In genomic region chr7:136140469-136140868, GRCh38 we compare ENCODE assay signal across 34 cellular contexts.
DNase-seq lines count a peak whose midpoint lies in the region; ATAC-seq, FAIRE-seq and TF ChIP-seq lines count a peak whose summit lies in the region.
"Had no signal": no experiment of that assay in that cellular context is flagged by ENCODE, and none has a peak within 500 bp of the region (broad histone marks: within the 10 kb centered on the region; RNA-seq: fewer than 3 reads in every experiment).

No MANE protein-coding gene starts in this region.

- H3K4me2 ChIP-seq in Karpas-422 (ENCODE audit: low read depth, low read length, poor library complexity, severe bottlenecking) (peak overlapping the region; percentile 16), K562 (ENCODE audit: insufficient read depth, low read length) (no peak overlapping the region), mesenchymal stem cell (ENCODE audit: low read length, poor library complexity, severe bottlenecking) (no peak overlapping the region)
- H3K4me2 ChIP-seq: A549, BLaER1 had no signal

- no peak overlapping the region for H2AFZ ChIP-seq in Karpas-422 (ENCODE audit: low read length)
- H2AFZ ChIP-seq in K562 (ENCODE audit: low read depth, low read length): no peak overlapping the region
- no peak overlapping the region for H2AFZ ChIP-seq in mesenchymal stem cell (ENCODE audit: low read depth, low read length)

- no peak overlapping the region for H3K23ac ChIP-seq in mesenchymal stem cell (ENCODE audit: low read length in 2 of 2)

- H2BK12ac ChIP-seq in mesenchymal stem cell (ENCODE audit: low read length in 2 of 2): no peak overlapping the region

- no peaks in the 10 kb centered on the region for H3K9me1 ChIP-seq in K562 (ENCODE audit: control insufficient read depth, insufficient read depth, low read length)

- TF ChIP-seq CTCF in K562 (IDR thresholded peaks at IDR 0.05 in 2 of 3, conservative IDR thresholded peaks at IDR 0.05 in 1 of 3; ENCODE audit: insufficient read depth in 2 of 3, low read depth in 1 of 3, low read length in 3 of 3) (no peak), progenitor cell of endocrine pancreas (IDR thresholded peaks at IDR 0.05; ENCODE audit: unreplicated experiment) (no peak)

- no peaks in the 10 kb centered on the region for H3K79me1 ChIP-seq in mesenchymal stem cell (replicated peaks; ENCODE audit: low read length, poor library complexity, severe bottlenecking)

- POLR2A ChIA-PET in K562 (lab: Yijun Ruan, JAX): interaction anchor here (0.7 kb wide), 1 partner anchor 44 kb away, joined by 3 read pairs; no protein-coding TSS in a partner anchor
- POLR2A ChIA-PET in activated CD4-positive, alpha-beta memory T cell treated with anti-CD3 and anti-CD28 coated beads for 36 hours (lab: Charles Lee): no interaction called here

- H4K20me1 ChIP-seq in Karpas-422 (ENCODE audit: insufficient read depth, low read depth, low read length): no peaks in the 10 kb centered on the region
- no peaks in the 10 kb centered on the region for H4K20me1 ChIP-seq in K562 (replicated peaks; ENCODE audit: control insufficient read depth, insufficient read depth, low read length)
- H4K20me1 ChIP-seq: BLaER1; BLaER1 treated with 17β-estradiol and CSF1 and Interleukin-3, amounts not matched to agents 10 nM and 100 nM had no signal

- H3K4me1 Mint-ChIP-seq in progenitor cell of endocrine pancreas (ENCODE audit: low read depth): peaks cover 18% of the 10 kb centered on the region
- H3K4me1 Mint-ChIP-seq in activated CD4-positive, alpha-beta memory T cell treated with anti-CD3 and anti-CD28 coated beads for 36 hours (ENCODE audit: low read depth): peaks cover 4% of the 10 kb centered on the region
- H3K4me1 Mint-ChIP-seq: B cell; CD14-positive monocyte; CD4-positive, CD25-positive, alpha-beta regulatory T cell; CD8-positive, alpha-beta memory T cell had no signal

- no peak for ATAC-seq in K562
- ATAC-seq: A549; CD8-positive, alpha-beta T cell had no signal

- no peak overlapping the region for H2BK15ac ChIP-seq in mesenchymal stem cell (ENCODE audit: low read depth, poor library complexity, severe bottlenecking)

- WGBS in K562 (ENCODE audit: insufficient coverage, low coverage, missing lambda C conversion rate): 36% methylated on average over 3 of the region's 3 CpGs
- WGBS in mesenchymal stem cell: 100% methylated on average over 2 of the region's 3 CpGs

- H2BK120ac ChIP-seq in mesenchymal stem cell (ENCODE audit: low read depth, low read length): no peak overlapping the region

- H3K14ac ChIP-seq in mesenchymal stem cell (ENCODE audit: low read length in 2 of 2): no peak overlapping the region

- H3K9ac ChIP-seq in Karpas-422 (ENCODE audit: low read length) (no peak overlapping the region), K562 (ENCODE audit: insufficient read depth in 1 of 2, low read depth in 2 of 2, low read length in 2 of 2) (no peak overlapping the region), mesenchymal stem cell (ENCODE audit: low read length) (no peak overlapping the region)
- H3K9ac ChIP-seq: BLaER1; BLaER1 treated with 17β-estradiol and CSF1 and Interleukin-3, amounts not matched to agents 10 nM and 100 nM had no signal

- no peak overlapping the region for H2BK5ac ChIP-seq in mesenchymal stem cell (ENCODE audit: low read depth, low read length, poor library complexity, severe bottlenecking)

- H2AK5ac ChIP-seq in mesenchymal stem cell (ENCODE audit: low read length, severe bottlenecking): no peak overlapping the region

- H3K9me3 ChIP-seq in Karpas-422 (ENCODE audit: low read length) (no peaks in the 10 kb centered on the region), K562 (replicated peaks; ENCODE audit: control insufficient read depth, insufficient read depth, low read depth, low read length) (no peaks in the 10 kb centered on the region), mesenchymal stem cell (ENCODE audit: control insufficient read depth, low read length) (peaks cover 4% of the 10 kb centered on the region)
- H3K9me3 ChIP-seq: A549; BE2C; BLaER1; BLaER1 treated with 17β-estradiol and CSF1 and Interleukin-3, amounts not matched to agents 10 nM and 100 nM; Caco-2 had no signal

- no peak overlapping the region for H3K18ac ChIP-seq in mesenchymal stem cell (ENCODE audit: low read depth in 1 of 2, low read length in 2 of 2)

- H3K27ac ChIP-seq in Karpas-422 (ENCODE audit: low read length) (no peak overlapping the region), K562 (ENCODE audit: extremely low read depth, low read depth, low read length) (no peak overlapping the region), mesenchymal stem cell (ENCODE audit: low read length, poor library complexity, severe bottlenecking) (no peak overlapping the region)
- H3K27ac ChIP-seq: 22Rv1; A549; BLaER1; BLaER1 treated with 17β-estradiol and CSF1 and Interleukin-3, amounts not matched to agents 10 nM and 100 nM; C4-2B had no signal

- no peaks in the 10 kb centered on the region for H3K79me2 ChIP-seq in Karpas-422 (ENCODE audit: low read length)
- no peaks in the 10 kb centered on the region for H3K79me2 ChIP-seq in K562 (ENCODE audit: control insufficient read depth, insufficient read depth, low read length)

- H4K8ac ChIP-seq in mesenchymal stem cell (ENCODE audit: low read length): no peak overlapping the region

- H3K36me3 ChIP-seq in Karpas-422 (ENCODE audit: insufficient read depth, low read length): no peaks in the 10 kb centered on the region
- no peaks in the 10 kb centered on the region for H3K36me3 ChIP-seq in K562 (ENCODE audit: control insufficient read depth, insufficient read depth, low read length)
- no peaks in the 10 kb centered on the region for H3K36me3 ChIP-seq in mesenchymal stem cell (ENCODE audit: control insufficient read depth in 1 of 2, insufficient read depth in 2 of 2, low read depth in 1 of 2, low read length in 2 of 2)
- H3K36me3 ChIP-seq: BE2C; BLaER1; BLaER1 treated with 17β-estradiol and CSF1 and Interleukin-3, amounts not matched to agents 10 nM and 100 nM had no signal

- no peak for TF ChIP-seq RAD21 in K562 (CRISPR knock-in tag; conservative IDR thresholded peaks at IDR 0.05 in 1 of 2, IDR thresholded peaks at IDR 0.05 in 1 of 2)

- H3K4me3 ChIP-seq in Karpas-422 (ENCODE audit: low read length) (no peak overlapping the region), K562 (no peak overlapping the region), mesenchymal stem cell (ENCODE audit: insufficient read depth in 1 of 2, low read depth in 1 of 2, low read length in 2 of 2) (no peak overlapping the region)
- H3K4me3 ChIP-seq: A549; BLaER1; BLaER1 treated with 17β-estradiol and CSF1 and Interleukin-3, amounts not matched to agents 10 nM and 100 nM had no signal

- H3K4me1 ChIP-seq in Karpas-422 (ENCODE audit: low read length): peaks cover 18% of the 10 kb centered on the region
- H3K4me1 ChIP-seq in K562 (replicated peaks in 1 of 2; ENCODE audit: control insufficient read depth in 2 of 2, insufficient read depth in 2 of 2, low read length in 2 of 2): peaks cover 0 to 6% of the 10 kb centered on the region in 2 experiments; a peak in 3 of 5 replicates
- no peaks in the 10 kb centered on the region for H3K4me1 ChIP-seq in mesenchymal stem cell (ENCODE audit: control insufficient read depth, insufficient read depth, low read depth, low read length)
- H3K4me1 ChIP-seq: A549, BE2C, BLaER1, Caco-2 had no signal

- no TSS peak for BruUV-seq in K562 (replicated peaks; lab: Mats Ljungman, UMichigan)

- no peaks in the 10 kb centered on the region for H3K9me3 Mint-ChIP-seq in progenitor cell of endocrine pancreas (ENCODE audit: low read depth)
- H3K9me3 Mint-ChIP-seq in activated CD4-positive, alpha-beta memory T cell treated with anti-CD3 and anti-CD28 coated beads for 36 hours: no peaks in the 10 kb centered on the region
- H3K9me3 Mint-ChIP-seq: CD4-positive, alpha-beta T cell; CD8-positive, alpha-beta memory T cell; CD8-positive, alpha-beta T cell had no signal

- H3K27ac Mint-ChIP-seq in progenitor cell of endocrine pancreas: no peak overlapping the region
- H3K27ac Mint-ChIP-seq in activated CD4-positive, alpha-beta memory T cell treated with anti-CD3 and anti-CD28 coated beads for 36 hours: no peak overlapping the region
- H3K27ac Mint-ChIP-seq: B cell; CD14-positive monocyte; CD4-positive, alpha-beta memory T cell; CD4-positive, alpha-beta T cell; CD4-positive, CD25-positive, alpha-beta regulatory T cell; CD8-positive, alpha-beta memory T cell; CD8-positive, alpha-beta T cell had no signal

- FAIRE-seq in K562 (lab: Jason Lieb, UNC): no peak
- FAIRE-seq: A204.1, A549 had no signal

- no peaks in the 10 kb centered on the region for H3K9me2 ChIP-seq in Karpas-422 (replicated peaks; ENCODE audit: insufficient read depth, low read length)

- DNase-seq in Karpas-422 (peak; percentile 46), K562 (ENCODE audit: extremely low read depth in 1 of 4, low spot score in 3 of 4) (no peak), mesenchymal stem cell (peak; percentile 5), progenitor cell of endocrine pancreas (ENCODE audit: low spot score, unreplicated experiment) (no peak), kidney tubule cell (ENCODE audit: low spot score) (no peak)
- DNase-seq in activated CD4-positive, alpha-beta memory T cell treated with anti-CD3 and anti-CD28 coated beads for 36 hours: no peak
- DNase-seq: 8988T; ACHN; AML-193; BE2C; C1 segment of cervical spinal cord; Caco-2; Calu3; CD4-positive, alpha-beta memory T cell; CD4-positive, alpha-beta T cell; CD4-positive, CD25-positive, alpha-beta regulatory T cell; CD8-positive, alpha-beta memory T cell; CD8-positive, alpha-beta T cell; COR-L47; DMS 273 treated with DMSO at 0.1 percent for 48 hours; DMS153; DMS53; DMS79; DMS79 treated with DMSO at 0.1 percent for 48 hours; DND-41; EL had no signal

- H3K27me3 ChIP-seq in Karpas-422 (ENCODE audit: low read length): no peaks in the 10 kb centered on the region
- H3K27me3 ChIP-seq in K562 (ENCODE audit: control insufficient read depth in 2 of 2, insufficient read depth in 2 of 2, low read length in 2 of 2): no peaks in the 10 kb centered on the region
- H3K27me3 ChIP-seq in mesenchymal stem cell (ENCODE audit: control insufficient read depth in 1 of 2, insufficient read depth in 1 of 2, low read length in 2 of 2): no peaks in the 10 kb centered on the region
- H3K27me3 ChIP-seq: BE2C; BLaER1; BLaER1 treated with 17β-estradiol and CSF1 and Interleukin-3, amounts not matched to agents 10 nM and 100 nM had no signal

- TF ChIP-seq EP300 in K562 (IDR thresholded peaks at IDR 0.05; ENCODE audit: low read length): no peak

- in situ Hi-C loops in K562 (cut with MboI): no loop called here

- H3K4me3 Mint-ChIP-seq in progenitor cell of endocrine pancreas (ENCODE audit: low read depth): no peak overlapping the region
- H3K4me3 Mint-ChIP-seq in activated CD4-positive, alpha-beta memory T cell treated with anti-CD3 and anti-CD28 coated beads for 36 hours: no peak overlapping the region
- H3K4me3 Mint-ChIP-seq: B cell; CD14-positive monocyte; CD4-positive, alpha-beta memory T cell; CD4-positive, alpha-beta T cell; CD4-positive, CD25-positive, alpha-beta regulatory T cell; CD8-positive, alpha-beta memory T cell; CD8-positive, alpha-beta T cell had no signal

- TF ChIP-seq POLR2A in K562 (conservative IDR thresholded peaks at IDR 0.05): no peak

- no peak overlapping the region for H3K4ac ChIP-seq in mesenchymal stem cell (ENCODE audit: low read depth in 1 of 2, low read length in 2 of 2)

- CTCF ChIA-PET in K562 (lab: Yijun Ruan, JAX; ENCODE audit: low intra/inter-chr PET ratio): no interaction called here
- CTCF ChIA-PET in activated CD4-positive, alpha-beta memory T cell treated with anti-CD3 and anti-CD28 coated beads for 36 hours (lab: Charles Lee): no interaction called here

- no peaks in the 10 kb centered on the region for H3K27me3 Mint-ChIP-seq in progenitor cell of endocrine pancreas
- no peaks in the 10 kb centered on the region for H3K27me3 Mint-ChIP-seq in activated CD4-positive, alpha-beta memory T cell treated with anti-CD3 and anti-CD28 coated beads for 36 hours
- H3K27me3 Mint-ChIP-seq: CD4-positive, alpha-beta memory T cell; CD4-positive, alpha-beta T cell; CD8-positive, alpha-beta memory T cell had no signal

- intact Hi-C loops in K562 (cut with micrococcal nuclease): no loop called here
- intact Hi-C loops in activated CD4-positive, alpha-beta memory T cell treated with anti-CD3 and anti-CD28 coated beads for 36 hours (cut with micrococcal nuclease): no loop called here

- H3K36me3 Mint-ChIP-seq in progenitor cell of endocrine pancreas (ENCODE audit: insufficient read depth): no peaks in the 10 kb centered on the region
- no peaks in the 10 kb centered on the region for H3K36me3 Mint-ChIP-seq in activated CD4-positive, alpha-beta memory T cell treated with anti-CD3 and anti-CD28 coated beads for 36 hours
- H3K36me3 Mint-ChIP-seq: CD14-positive monocyte; CD4-positive, CD25-positive, alpha-beta regulatory T cell; CD8-positive, alpha-beta T cell had no signal

- H4K91ac ChIP-seq in mesenchymal stem cell (ENCODE audit: low read length): no peak overlapping the region

Comparison
In these comparisons a context has a peak if more than half of its experiments do, and no peak if none do; other contexts are left out.
1. DNase-seq: peak in Karpas-422 (single experiment) and mesenchymal stem cell (single experiment); none in K562 (0 of 4), progenitor cell of endocrine pancreas (single experiment), kidney tubule cell (single experiment) and activated CD4-positive, alpha-beta memory T cell treated with anti-CD3 and anti-CD28 coated beads for 36 hours (single experiment).